1 cellular context compared by ENCODE assay signal in the genomic region with DNA sequence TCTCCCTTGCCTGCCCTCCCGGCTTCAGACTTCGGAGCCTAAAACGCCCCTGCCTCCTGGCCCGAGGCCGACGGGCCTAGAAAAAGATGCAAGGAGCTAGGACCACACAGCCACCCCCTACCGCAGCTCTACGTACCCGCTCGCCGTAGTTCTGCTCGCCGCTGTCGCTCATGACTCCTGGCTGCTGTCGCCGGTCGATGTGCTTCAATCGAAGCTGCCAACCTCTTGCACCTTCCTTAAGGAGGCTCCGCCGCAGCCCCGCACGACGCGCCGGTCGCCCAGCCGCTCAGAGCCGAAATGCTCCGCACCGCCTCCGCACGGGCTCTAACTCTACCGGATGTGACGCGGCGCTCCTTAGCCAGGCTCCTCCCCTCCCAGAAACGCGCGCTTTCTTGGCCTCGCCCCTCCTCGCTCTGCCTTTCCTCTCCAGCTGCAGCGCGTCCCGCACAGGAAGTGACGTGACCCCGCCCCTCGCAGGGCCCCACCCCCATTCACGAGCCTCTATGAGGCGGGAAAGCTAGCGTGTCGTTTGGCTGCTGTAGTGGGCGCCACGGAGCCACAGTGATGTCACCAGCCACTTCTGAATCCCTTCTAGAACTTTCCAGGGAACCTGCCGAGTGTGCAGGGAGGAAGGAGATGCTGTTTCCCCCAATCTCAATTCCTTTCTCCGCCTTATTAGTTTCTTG.
TF ChIP-seq lines count a peak whose summit lies in the region.

A gene (minus strand): TSS at position 326 of the 686 bp plus-strand sequence. CDS start 154 bp downstream, at position 172.

TF ChIP-seq in GM12878, 131 proteins besides CTCF, POLR2A, EP300 and RAD21 (continued from another document):
- TF ChIP-seq, protein P1, sequence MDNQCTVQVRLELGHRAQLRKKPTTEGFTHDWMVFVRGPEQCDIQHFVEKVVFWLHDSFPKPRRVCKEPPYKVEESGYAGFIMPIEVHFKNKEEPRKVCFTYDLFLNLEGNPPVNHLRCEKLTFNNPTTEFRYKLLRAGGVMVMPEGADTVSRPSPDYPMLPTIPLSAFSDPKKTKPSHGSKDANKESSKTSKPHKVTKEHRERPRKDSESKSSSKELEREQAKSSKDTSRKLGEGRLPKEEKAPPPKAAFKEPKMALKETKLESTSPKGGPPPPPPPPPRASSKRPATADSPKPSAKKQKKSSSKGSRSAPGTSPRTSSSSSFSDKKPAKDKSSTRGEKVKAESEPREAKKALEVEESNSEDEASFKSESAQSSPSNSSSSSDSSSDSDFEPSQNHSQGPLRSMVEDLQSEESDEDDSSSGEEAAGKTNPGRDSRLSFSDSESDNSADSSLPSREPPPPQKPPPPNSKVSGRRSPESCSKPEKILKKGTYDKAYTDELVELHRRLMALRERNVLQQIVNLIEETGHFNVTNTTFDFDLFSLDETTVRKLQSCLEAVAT (IDR thresholded peaks at IDR 0.05), result peak; percentile 92
- TF ChIP-seq CBX3 (IDR thresholded peaks at IDR 0.05; ENCODE audit: borderline replicate concordance, low read depth), result no peak
- no peak for TF ChIP-seq RBBP5 (conservative IDR thresholded peaks at IDR 0.05)
- peak; percentile 99 for TF ChIP-seq TAF1 (IDR thresholded peaks at IDR 0.05; ENCODE audit: borderline replicate concordance, low read depth, low read length)
- TF ChIP-seq TCF12 (IDR thresholded peaks at IDR 0.05; ENCODE audit: low read depth, low read length), result peak; percentile 87; the same call in 1 of the 2 replicates
- no peak for TF ChIP-seq MYC (IDR thresholded peaks at IDR 0.05; ENCODE audit: insufficient read depth, insufficient read length, insufficient replicate concordance, low read length, severe bottlenecking)
- TF ChIP-seq ZNF24 (IDR thresholded peaks at IDR 0.05), result no peak
- TF ChIP-seq JUND (IDR thresholded peaks at IDR 0.05; ENCODE audit: low read depth, low read length), result no peak
- no peak for TF ChIP-seq ZNF217 (IDR thresholded peaks at IDR 0.05)
- TF ChIP-seq ZNF207 (IDR thresholded peaks at IDR 0.05; ENCODE audit: borderline replicate concordance), result peak; percentile 67
- TF ChIP-seq EED (IDR thresholded peaks at IDR 0.05; ENCODE audit: low read depth), result no peak; the same call in 1 of the 2 replicates
- TF ChIP-seq IKZF2 (IDR thresholded peaks at IDR 0.05), result peak; percentile 24 to 42; a peak in 2 of 4 replicates
- TF ChIP-seq, protein P2, sequence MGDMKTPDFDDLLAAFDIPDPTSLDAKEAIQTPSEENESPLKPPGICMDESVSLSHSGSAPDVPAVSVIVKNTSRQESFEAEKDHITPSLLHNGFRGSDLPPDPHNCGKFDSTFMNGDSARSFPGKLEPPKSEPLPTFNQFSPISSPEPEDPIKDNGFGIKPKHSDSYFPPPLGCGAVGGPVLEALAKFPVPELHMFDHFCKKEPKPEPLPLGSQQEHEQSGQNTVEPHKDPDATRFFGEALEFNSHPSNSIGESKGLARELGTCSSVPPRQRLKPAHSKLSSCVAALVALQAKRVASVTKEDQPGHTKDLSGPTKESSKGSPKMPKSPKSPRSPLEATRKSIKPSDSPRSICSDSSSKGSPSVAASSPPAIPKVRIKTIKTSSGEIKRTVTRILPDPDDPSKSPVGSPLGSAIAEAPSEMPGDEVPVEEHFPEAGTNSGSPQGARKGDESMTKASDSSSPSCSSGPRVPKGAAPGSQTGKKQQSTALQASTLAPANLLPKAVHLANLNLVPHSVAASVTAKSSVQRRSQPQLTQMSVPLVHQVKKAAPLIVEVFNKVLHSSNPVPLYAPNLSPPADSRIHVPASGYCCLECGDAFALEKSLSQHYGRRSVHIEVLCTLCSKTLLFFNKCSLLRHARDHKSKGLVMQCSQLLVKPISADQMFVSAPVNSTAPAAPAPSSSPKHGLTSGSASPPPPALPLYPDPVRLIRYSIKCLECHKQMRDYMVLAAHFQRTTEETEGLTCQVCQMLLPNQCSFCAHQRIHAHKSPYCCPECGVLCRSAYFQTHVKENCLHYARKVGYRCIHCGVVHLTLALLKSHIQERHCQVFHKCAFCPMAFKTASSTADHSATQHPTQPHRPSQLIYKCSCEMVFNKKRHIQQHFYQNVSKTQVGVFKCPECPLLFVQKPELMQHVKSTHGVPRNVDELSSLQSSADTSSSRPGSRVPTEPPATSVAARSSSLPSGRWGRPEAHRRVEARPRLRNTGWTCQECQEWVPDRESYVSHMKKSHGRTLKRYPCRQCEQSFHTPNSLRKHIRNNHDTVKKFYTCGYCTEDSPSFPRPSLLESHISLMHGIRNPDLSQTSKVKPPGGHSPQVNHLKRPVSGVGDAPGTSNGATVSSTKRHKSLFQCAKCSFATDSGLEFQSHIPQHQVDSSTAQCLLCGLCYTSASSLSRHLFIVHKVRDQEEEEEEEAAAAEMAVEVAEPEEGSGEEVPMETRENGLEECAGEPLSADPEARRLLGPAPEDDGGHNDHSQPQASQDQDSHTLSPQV (IDR thresholded peaks at IDR 0.05), result no peak
